15 cellular contexts compared by ENCODE assay signal in genomic region chrX:97252111-97252510, GRCh38.
A peak's percentile ranks its signal among the peaks of the same experiment; 100 is the strongest.
DNase-seq lines count a peak whose midpoint lies in the region; FAIRE-seq and TF ChIP-seq lines count a peak whose summit lies in the region.
"Had no signal": no experiment of that assay in that cellular context is flagged by ENCODE, and none has a peak within 500 bp of the region (broad histone marks: within the 10 kb centered on the region; RNA-seq: fewer than 3 reads in every experiment).

No MANE protein-coding gene starts in this region.

- H3K27me3 ChIP-seq in endodermal cell (ENCODE audit: control insufficient read depth, insufficient read depth, low read length, poor library complexity, severe bottlenecking): no peaks in the 10 kb centered on the region
- H3K27me3 ChIP-seq in neural progenitor cell: no peaks in the 10 kb centered on the region
- no peaks in the 10 kb centered on the region for H3K27me3 ChIP-seq in transverse colon
- H3K27me3 ChIP-seq in effector memory CD4-positive, alpha-beta T cell (replicated peaks; ENCODE audit: control insufficient read depth, insufficient read depth, low read length, poor library complexity, severe bottlenecking): no peaks in the 10 kb centered on the region

- no peak overlapping the region for H3K4me3 ChIP-seq in endodermal cell (ENCODE audit: low read length)
- no peak overlapping the region for H3K4me3 ChIP-seq in neural progenitor cell
- no peak overlapping the region for H3K4me3 ChIP-seq in transverse colon
- no peak overlapping the region for H3K4me3 ChIP-seq in effector memory CD4-positive, alpha-beta T cell (ENCODE audit: insufficient read depth, low read depth, low read length, poor library complexity, severe bottlenecking)
- H3K4me3 ChIP-seq: BLaER1 treated with 17β-estradiol and CSF1 and Interleukin-3, amounts not matched to agents 10 nM and 100 nM had no signal

- H3F3A ChIP-seq in neural progenitor cell (ENCODE audit: low read depth): peaks cover 5% of the 10 kb centered on the region

- H3K4me1 Mint-ChIP-seq in endodermal cell (peaks cover 45% of the 10 kb centered on the region), neural progenitor cell (peaks cover 10% of the 10 kb centered on the region)
- H3K4me1 Mint-ChIP-seq: CD4-positive, CD25-positive, alpha-beta regulatory T cell had no signal

- in situ Hi-C loops in transverse colon (cut with MboI; ENCODE audit: low pct_ligation_motif_present in 1 of 4, low pct_unique_long_range_greater_than_20kb in 1 of 4, low sequenced_read_pairs in 3 of 4): no loop called here

- peaks cover 15% of the 10 kb centered on the region for H3K36me3 Mint-ChIP-seq in endodermal cell (ENCODE audit: low read depth)
- peaks cover 3% of the 10 kb centered on the region for H3K36me3 Mint-ChIP-seq in neural progenitor cell

- H3K4me1 ChIP-seq in endodermal cell (ENCODE audit: control insufficient read depth, insufficient read depth, low read length) (no peaks in the 10 kb centered on the region), neural progenitor cell (peaks cover 14% of the 10 kb centered on the region), transverse colon (no peaks in the 10 kb centered on the region)
- no peaks in the 10 kb centered on the region for H3K4me1 ChIP-seq in effector memory CD4-positive, alpha-beta T cell (ENCODE audit: control insufficient read depth, insufficient read depth, low read length, poor library complexity, severe bottlenecking)
- H3K4me1 ChIP-seq: BLaER1 treated with 17β-estradiol and CSF1 and Interleukin-3, amounts not matched to agents 10 nM and 100 nM had no signal

- no peak for TF ChIP-seq EP300 in transverse colon (IDR thresholded peaks at IDR 0.05; ENCODE audit: low read depth)

- FAIRE-seq in GM12891 (lab: Jason Lieb, UNC): peak; percentile 64
- FAIRE-seq: G401.6, GM12892 had no signal

- 0% methylated on average over 3 of the region's 3 CpGs; no CpG with 5 or more reads in 1 of the 2 experiments for WGBS in endodermal cell (ENCODE audit: insufficient coverage in 1 of 2, insufficient read length in 1 of 2), 2 experiments
- 70 to 93% methylated on average over 2 to 3 of the region's 3 CpGs for WGBS in transverse colon (ENCODE audit: low coverage in 1 of 2), 2 donors

- no peaks in the 10 kb centered on the region for H3K27me3 Mint-ChIP-seq in endodermal cell (ENCODE audit: insufficient read depth)
- peaks cover 2% of the 10 kb centered on the region for H3K27me3 Mint-ChIP-seq in neural progenitor cell (ENCODE audit: insufficient read depth, low read depth)
- H3K27me3 Mint-ChIP-seq: CD4-positive, CD25-positive, alpha-beta regulatory T cell had no signal

- no peak overlapping the region for H3K27ac ChIP-seq in endodermal cell (ENCODE audit: low read depth, low read length)
- H3K27ac ChIP-seq in neural progenitor cell: no peak overlapping the region
- H3K27ac ChIP-seq in transverse colon: no peak overlapping the region
- H3K27ac ChIP-seq in effector memory CD4-positive, alpha-beta T cell (ENCODE audit: insufficient read depth, low read length, poor library complexity, severe bottlenecking): no peak overlapping the region
- H3K27ac ChIP-seq: BLaER1 treated with 17β-estradiol and CSF1 and Interleukin-3, amounts not matched to agents 10 nM and 100 nM had no signal

- H3K9me3 ChIP-seq in endodermal cell (ENCODE audit: control insufficient read depth, low read length) (no peaks in the 10 kb centered on the region), neural progenitor cell (ENCODE audit: low read depth) (no peaks in the 10 kb centered on the region), transverse colon (no peaks in the 10 kb centered on the region)
- H3K9me3 ChIP-seq in effector memory CD4-positive, alpha-beta T cell (ENCODE audit: control insufficient read depth, low read length): no peaks in the 10 kb centered on the region
- H3K9me3 ChIP-seq: BLaER1 treated with 17β-estradiol and CSF1 and Interleukin-3, amounts not matched to agents 10 nM and 100 nM had no signal

- no peak overlapping the region for H2AFZ ChIP-seq in neural progenitor cell (replicated peaks)

- H3K9ac ChIP-seq in endodermal cell (ENCODE audit: extremely low read depth, low read length, poor library complexity, severe bottlenecking): no peak overlapping the region
- H3K9ac ChIP-seq in neural progenitor cell: no peak overlapping the region
- H3K9ac ChIP-seq: BLaER1 treated with 17β-estradiol and CSF1 and Interleukin-3, amounts not matched to agents 10 nM and 100 nM had no signal

- H3K4me2 ChIP-seq in neural progenitor cell: peak overlapping the region; percentile 32
- H3K4me2 ChIP-seq: BLaER1 treated with 17β-estradiol and CSF1 and Interleukin-3, amounts not matched to agents 10 nM and 100 nM had no signal

- DNase-seq in GM12891 (ENCODE audit: insufficient read length, low spot score) (no peak), NCI-H82 (lab: John Stamatoyannopoulos, UW) (peak; percentile 89), endodermal cell (peak; percentile 89), neural progenitor cell (ENCODE audit: low spot score) (peak; percentile 47), NCI-H446 (lab: John Stamatoyannopoulos, UW) (no peak), transverse colon (no peak)
- no peak for DNase-seq in effector memory CD4-positive, alpha-beta T cell
- DNase-seq: Calu3; CD4-positive, CD25-positive, alpha-beta regulatory T cell; DMS79; IMR-90; KBM-7 had no signal

- intact Hi-C loops in transverse colon (cut with DNase I; ENCODE audit: low total_unique reads): no loop called here

- no peak overlapping the region for H3K4me3 Mint-ChIP-seq in endodermal cell
- H3K4me3 Mint-ChIP-seq in neural progenitor cell: no peak overlapping the region
- H3K4me3 Mint-ChIP-seq: CD4-positive, CD25-positive, alpha-beta regulatory T cell had no signal

- TF ChIP-seq POLR2A in GM12891 (IDR thresholded peaks at IDR 0.05; ENCODE audit: low read depth, low read length) (no peak), transverse colon (IDR thresholded peaks at IDR 0.05) (no peak)

- no peaks in the 10 kb centered on the region for H3K79me2 ChIP-seq in neural progenitor cell (ENCODE audit: low read depth)

- TF ChIP-seq CTCF in endodermal cell (conservative IDR thresholded peaks at IDR 0.05) (no peak), neural progenitor cell (IDR thresholded peaks at IDR 0.05) (no peak), transverse colon (IDR thresholded peaks at IDR 0.05) (no peak)

- H3K36me3 ChIP-seq in endodermal cell (ENCODE audit: control insufficient read depth, insufficient read depth, low read length): no peaks in the 10 kb centered on the region
- no peaks in the 10 kb centered on the region for H3K36me3 ChIP-seq in neural progenitor cell
- H3K36me3 ChIP-seq in transverse colon: no peaks in the 10 kb centered on the region
- H3K36me3 ChIP-seq in effector memory CD4-positive, alpha-beta T cell (ENCODE audit: control insufficient read depth, insufficient read depth, low read length): no peaks in the 10 kb centered on the region

- H4K20me1 ChIP-seq in neural progenitor cell (ENCODE audit: low read depth): no peaks in the 10 kb centered on the region
- H4K20me1 ChIP-seq: BLaER1 treated with 17β-estradiol and CSF1 and Interleukin-3, amounts not matched to agents 10 nM and 100 nM had no signal

- H3K9me3 Mint-ChIP-seq in endodermal cell (no peaks in the 10 kb centered on the region), neural progenitor cell (peaks cover 4% of the 10 kb centered on the region)
- H3K9me3 Mint-ChIP-seq: CD4-positive, CD25-positive, alpha-beta regulatory T cell had no signal

- H3K27ac Mint-ChIP-seq in endodermal cell (no peak overlapping the region), neural progenitor cell (no peak overlapping the region)
- H3K27ac Mint-ChIP-seq: CD4-positive, CD25-positive, alpha-beta regulatory T cell had no signal

TF ChIP-seq in GM12891, 5 proteins besides CTCF, POLR2A, EP300 and RAD21:
- TF ChIP-seq POU2F2 (IDR thresholded peaks at IDR 0.05; ENCODE audit: low read depth, low read length): no peak
- no peak for TF ChIP-seq SPI1 (IDR thresholded peaks at IDR 0.05; ENCODE audit: low read depth, low read length)
- TF ChIP-seq PAX5 (IDR thresholded peaks at IDR 0.05; ENCODE audit: insufficient read depth, low read length, severe bottlenecking): no peak
- no peak for TF ChIP-seq POLR2AphosphoS5 (IDR thresholded peaks at IDR 0.05; ENCODE audit: low read depth, low read length)
- no peak for TF ChIP-seq TAF1 (IDR thresholded peaks at IDR 0.05; ENCODE audit: low read depth, low read length)
TF ChIP-seq in GM12891: peak in this region for 0.

Comparison
In these comparisons a context has a peak if more than half of its experiments do, and no peak if none do; other contexts are left out.
1. DNase-seq: peak in NCI-H82 (single experiment), endodermal cell (single experiment) and neural progenitor cell (single experiment); none in GM12891 (single experiment), NCI-H446 (0 of 2), transverse colon (single experiment) and effector memory CD4-positive, alpha-beta T cell (0 of 3).